8 cellular contexts compared by ENCODE assay signal in genomic region chr4:21469438-21470032, GRCh38.
DNase-seq lines count a peak whose midpoint lies in the region; ATAC-seq and TF ChIP-seq lines count a peak whose summit lies in the region.

No MANE protein-coding gene starts in this region.

- no peaks in the 10 kb centered on the region for H3K36me3 Mint-ChIP-seq in Caco-2 (ENCODE audit: insufficient read depth, unreplicated experiment)

- H3K9me3 ChIP-seq in Caco-2, result no peaks in the 10 kb centered on the region
- no peaks in the 10 kb centered on the region for H3K9me3 ChIP-seq in adrenal gland (replicated peaks in 1 of 3)
- no peaks in the 10 kb centered on the region for H3K9me3 ChIP-seq in liver (ENCODE audit: control insufficient read depth in 4 of 4, low read length in 3 of 4)

- no peaks in the 10 kb centered on the region for H3K9me3 Mint-ChIP-seq in Caco-2 (ENCODE audit: unreplicated experiment)

- H3K9ac ChIP-seq in liver (ENCODE audit: low read depth in 1 of 2, low read length in 2 of 2), result no peak overlapping the region

- no peak for TF ChIP-seq POLR2A in adrenal gland (IDR thresholded peaks at IDR 0.05)

- H3K27me3 ChIP-seq in Caco-2 (replicated peaks; ENCODE audit: control insufficient read depth, insufficient read depth, low read length) (no peaks in the 10 kb centered on the region), adrenal gland (peaks cover 3% of the 10 kb centered on the region), liver (ENCODE audit: control insufficient read depth in 4 of 4, insufficient read depth in 4 of 4, low read length in 3 of 4) (no peaks in the 10 kb centered on the region)

- POLR2A ChIA-PET in Caco-2 (lab: Charles Lee), result no interaction called here

- WGBS in adrenal gland, 4 donors, result 22 to 29% (median 28%) methylated on average over 6 of the region's 6 CpGs
- WGBS in liver, result 26% methylated on average over 6 of the region's 6 CpGs

- DNase-seq in Caco-2 (peak in 1 of 2 experiments; percentile 20), HuH-7.5 (ENCODE audit: low spot score) (peak; percentile 10), adrenal gland (no peak), GDM1 (lab: John Stamatoyannopoulos, UW) (no peak), mesenteric fat pad (ENCODE audit: low spot score) (no peak)
- no peak for DNase-seq in activated naive CD4-positive, alpha-beta T cell treated with Interleukin-2 at 50 U/mL for 16 hours

- H3K27ac ChIP-seq in adrenal gland (no peak overlapping the region), liver (ENCODE audit: low read depth in 1 of 2, low read length in 2 of 2) (no peak overlapping the region)

- ATAC-seq in HG03460 (IDR thresholded peaks at IDR 0.05; ENCODE audit: unreplicated experiment), result no peak

- no peak overlapping the region for H3K4me3 Mint-ChIP-seq in Caco-2 (ENCODE audit: unreplicated experiment)

- no peaks in the 10 kb centered on the region for H3K36me3 ChIP-seq in Caco-2 (ENCODE audit: control insufficient read depth, insufficient read depth, low read length)
- H3K36me3 ChIP-seq in adrenal gland (replicated peaks in 1 of 2), result no peaks in the 10 kb centered on the region
- no peaks in the 10 kb centered on the region for H3K36me3 ChIP-seq in liver (ENCODE audit: control insufficient read depth in 4 of 4, insufficient read depth in 3 of 4, low read depth in 1 of 4, low read length in 3 of 4)

- H3K4me1 Mint-ChIP-seq in Caco-2 (ENCODE audit: low read depth, unreplicated experiment), result no peaks in the 10 kb centered on the region

- peak; percentile 44 to 64 for TF ChIP-seq CTCF in Caco-2 (IDR thresholded peaks at IDR 0.05; ENCODE audit: insufficient read depth in 1 of 2, low read depth in 1 of 2, low read length in 1 of 2, severe bottlenecking in 1 of 2, unreplicated experiment in 1 of 2)
- peak; percentile 43 to 66 (median 60) for TF ChIP-seq CTCF in adrenal gland (IDR thresholded peaks at IDR 0.05)
- peak; percentile 67 for TF ChIP-seq CTCF in liver (IDR thresholded peaks at IDR 0.05; ENCODE audit: low read depth, low read length, missing input control)

- CTCF ChIA-PET in Caco-2 (lab: Charles Lee), result interaction anchor here (1.0 to 1.4 kb wide), 2 partner anchors 284 to 696 kb away, joined by 5 to 12 read pairs; no protein-coding TSS in a partner anchor

- no peaks in the 10 kb centered on the region for H3K4me1 ChIP-seq in Caco-2
- H3K4me1 ChIP-seq in adrenal gland (replicated peaks in 1 of 2), result no peaks in the 10 kb centered on the region
- H3K4me1 ChIP-seq in liver (ENCODE audit: control insufficient read depth in 4 of 4, insufficient read depth in 4 of 4, low read length in 3 of 4), result no peaks in the 10 kb centered on the region

- no peak overlapping the region for H3K4me3 ChIP-seq in Caco-2 (ENCODE audit: low read depth, low read length)
- no peak overlapping the region for H3K4me3 ChIP-seq in adrenal gland
- no peak overlapping the region for H3K4me3 ChIP-seq in liver (ENCODE audit: low read depth in 1 of 3, low read length in 3 of 3)

- H3K27me3 Mint-ChIP-seq in Caco-2 (ENCODE audit: insufficient read depth, unreplicated experiment), result peaks cover 3% of the 10 kb centered on the region

- no peak overlapping the region for H3K27ac Mint-ChIP-seq in Caco-2 (ENCODE audit: unreplicated experiment)

- peak; percentile 86 to 88 for TF ChIP-seq RAD21 in liver (IDR thresholded peaks at IDR 0.05)

- intact Hi-C loops in Caco-2 (cut with micrococcal nuclease; ENCODE audit: unreplicated experiment) (loop anchor here (1.0 to 10.0 kb wide), 3 partner anchors 284 to 696 kb away; no protein-coding TSS in a partner anchor), adrenal gland (cut with DNase I) (loop anchor here in 1 of 2 donors (5.0 to 10.0 kb wide), 2 partner anchors 285 to 697 kb away; no protein-coding TSS in a partner anchor)

- BruUV-seq in Caco-2 (replicated peaks; lab: Mats Ljungman, UMichigan), result no TSS peak

TF ChIP-seq in liver, 16 proteins besides CTCF, POLR2A, EP300 and RAD21:
- no peak for TF ChIP-seq RXRA (IDR thresholded peaks at IDR 0.05)
- no peak for TF ChIP-seq SP1 (IDR thresholded peaks at IDR 0.05)
- TF ChIP-seq NR2F2 (IDR thresholded peaks at IDR 0.05), result no peak
- no peak for TF ChIP-seq HNF4A (conservative IDR thresholded peaks at IDR 0.05)
- no peak for TF ChIP-seq TAF1 (conservative IDR thresholded peaks at IDR 0.05)
- TF ChIP-seq FOXA2 (IDR thresholded peaks at IDR 0.05), result no peak
- TF ChIP-seq EGR1 (IDR thresholded peaks at IDR 0.05; ENCODE audit: low read depth in 2 of 2), result no peak
- no peak for TF ChIP-seq FOXA1 (IDR thresholded peaks at IDR 0.05)
- TF ChIP-seq REST (IDR thresholded peaks at IDR 0.05), result no peak
- TF ChIP-seq JUND (IDR thresholded peaks at IDR 0.05), result no peak
- no peak for TF ChIP-seq ATF3 (IDR thresholded peaks at IDR 0.05)
- TF ChIP-seq YY1 (IDR thresholded peaks at IDR 0.05), result no peak
- no peak for TF ChIP-seq GABPA (IDR thresholded peaks at IDR 0.05 in 1 of 2, conservative IDR thresholded peaks at IDR 0.05 in 1 of 2)
- TF ChIP-seq MAX (IDR thresholded peaks at IDR 0.05), result no peak
- no peak for TF ChIP-seq HNF4G (IDR thresholded peaks at IDR 0.05)
- no peak for TF ChIP-seq ZBTB33 (IDR thresholded peaks at IDR 0.05)
